In the genomic region with DNA sequence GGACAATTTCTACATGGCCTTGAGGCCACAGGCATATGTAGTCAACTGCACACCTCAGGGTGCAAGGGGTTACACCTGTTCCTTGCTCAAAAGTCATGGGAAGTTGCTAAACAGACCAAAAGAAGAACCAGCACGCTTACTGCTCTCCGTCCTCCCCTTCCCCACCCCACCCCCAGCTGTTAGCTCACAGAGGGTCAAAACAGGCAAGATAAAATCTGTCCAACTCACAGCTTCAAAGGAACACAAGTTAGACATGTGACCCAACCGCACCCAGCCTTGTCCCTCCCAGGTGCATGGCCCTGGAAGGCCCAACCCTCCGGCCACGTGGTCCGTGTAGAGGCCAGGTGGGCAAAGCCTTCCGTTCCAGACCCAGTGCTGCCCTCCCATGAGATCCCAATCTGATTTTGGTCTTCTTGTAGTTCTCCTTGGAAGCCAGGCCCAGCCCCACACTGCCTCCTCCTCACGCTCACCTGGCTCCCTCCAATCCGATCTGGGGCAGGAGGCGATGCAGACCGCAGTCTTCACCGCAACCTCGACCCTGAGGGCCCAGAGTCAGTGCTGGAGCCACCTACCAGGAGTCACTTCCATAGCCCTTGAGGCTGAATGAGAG, we compare ENCODE assay signal across 12 cellular contexts. TPM values are rescaled to one million over a fixed set of nuclear protein-coding genes. Genes with fewer than 3 reads are reported as not detected.
A peak's percentile ranks its signal among the peaks of the same experiment; 100 is the strongest.
DNase-seq lines count a peak whose midpoint lies in the region; ATAC-seq lines count a peak whose summit lies in the region.
"Had no signal": no experiment of that assay in that cellular context is flagged by ENCODE, and none has a peak within 500 bp of the region (broad histone marks: within the 10 kb centered on the region; RNA-seq: fewer than 3 reads in every experiment).

No MANE protein-coding gene starts in this region.

- no peak for DNase-seq in T-helper 1 cell
- DNase-seq in SKM-1 treated with dmso at 0.1 percent for 144 hours (lab: John Stamatoyannopoulos, UW; ENCODE audit: unreplicated experiment): peak; percentile 39
- peak; percentile 46 for DNase-seq in left kidney (ENCODE audit: low read depth, low spot score)
- DNase-seq in sciatic nerve (ENCODE audit: low spot score): no peak
- DNase-seq in activated T-helper 2 cell treated with anti-CD3 and anti-CD28 coated beads, Interferon-gamma antibody, Interleukin-2, Interleukin-4, amounts not matched to agents 10 μg/mL and 5 μg/mL and 100 μg/mL, durations not matched to agents 14 hours and 24 hours and 36 hours (ENCODE audit: low spot score): no peak
- DNase-seq: activated B cell treated with CpG ODN at 0.5 μM for 24 hours, cerebellar nuclear complex, foreskin keratinocyte, NCI-H146 had no signal

- H3K4me3 Mint-ChIP-seq in T-helper 1 cell treated with Interleukin-12 subunit alpha and Interleukin-12 subunit beta and Interleukin-4 antibody, amounts not matched to agents 30 μg/mL and 1 μg/mL, for 36 hours: no peak overlapping the region
- H3K4me3 Mint-ChIP-seq in activated T-helper 2 cell treated with anti-CD3 and anti-CD28 coated beads, Interferon-gamma antibody, Interleukin-2, Interleukin-4, amounts not matched to agents 10 μg/mL and 5 μg/mL and 100 μg/mL, durations not matched to agents 14 hours and 24 hours and 36 hours (ENCODE audit: low read depth): no peak overlapping the region
- H3K4me3 Mint-ChIP-seq: activated B cell treated with CpG ODN at 0.5 μM for 24 hours had no signal

- H3K27ac Mint-ChIP-seq in T-helper 1 cell treated with Interleukin-12 subunit alpha and Interleukin-12 subunit beta and Interleukin-4 antibody, amounts not matched to agents 30 μg/mL and 1 μg/mL, for 36 hours: peak overlapping the region; percentile 29
- no peak overlapping the region for H3K27ac Mint-ChIP-seq in activated T-helper 2 cell treated with anti-CD3 and anti-CD28 coated beads, Interferon-gamma antibody, Interleukin-2, Interleukin-4, amounts not matched to agents 10 μg/mL and 5 μg/mL and 100 μg/mL, durations not matched to agents 14 hours and 24 hours and 36 hours
- H3K27ac Mint-ChIP-seq: activated B cell treated with CpG ODN at 0.5 μM for 24 hours had no signal

- ATAC-seq in sciatic nerve (peak; percentile 38), HG02870 (IDR thresholded peaks at IDR 0.05; ENCODE audit: unreplicated experiment) (no peak), GM18502 (IDR thresholded peaks at IDR 0.05; ENCODE audit: poor library complexity, unreplicated experiment) (no peak)
- ATAC-seq: foreskin keratinocyte had no signal

- H3K9me3 Mint-ChIP-seq in T-helper 1 cell treated with Interleukin-12 subunit alpha and Interleukin-12 subunit beta and Interleukin-4 antibody, amounts not matched to agents 30 μg/mL and 1 μg/mL, for 36 hours: no peaks in the 10 kb centered on the region
- H3K9me3 Mint-ChIP-seq in activated T-helper 2 cell treated with anti-CD3 and anti-CD28 coated beads, Interferon-gamma antibody, Interleukin-2, Interleukin-4, amounts not matched to agents 10 μg/mL and 5 μg/mL and 100 μg/mL, durations not matched to agents 14 hours and 24 hours and 36 hours: no peaks in the 10 kb centered on the region
- H3K9me3 Mint-ChIP-seq: activated B cell treated with CpG ODN at 0.5 μM for 24 hours had no signal

- intact Hi-C loops in sciatic nerve (cut with DNase I): no loop called here
- intact Hi-C loops in activated T-helper 2 cell treated with anti-CD3 and anti-CD28 coated beads, Interferon-gamma antibody, Interleukin-2, Interleukin-4, amounts not matched to agents 10 μg/mL and 5 μg/mL and 100 μg/mL, durations not matched to agents 14 hours and 24 hours and 36 hours (cut with micrococcal nuclease): no loop called here

- peaks cover 3% of the 10 kb centered on the region for H3K36me3 Mint-ChIP-seq in T-helper 1 cell treated with Interleukin-12 subunit alpha and Interleukin-12 subunit beta and Interleukin-4 antibody, amounts not matched to agents 30 μg/mL and 1 μg/mL, for 36 hours (ENCODE audit: low read depth)
- no peaks in the 10 kb centered on the region for H3K36me3 Mint-ChIP-seq in activated T-helper 2 cell treated with anti-CD3 and anti-CD28 coated beads, Interferon-gamma antibody, Interleukin-2, Interleukin-4, amounts not matched to agents 10 μg/mL and 5 μg/mL and 100 μg/mL, durations not matched to agents 14 hours and 24 hours and 36 hours (ENCODE audit: low read depth)

- H3K27me3 Mint-ChIP-seq in T-helper 1 cell treated with Interleukin-12 subunit alpha and Interleukin-12 subunit beta and Interleukin-4 antibody, amounts not matched to agents 30 μg/mL and 1 μg/mL, for 36 hours (ENCODE audit: low read depth): no peaks in the 10 kb centered on the region
- H3K27me3 Mint-ChIP-seq in activated T-helper 2 cell treated with anti-CD3 and anti-CD28 coated beads, Interferon-gamma antibody, Interleukin-2, Interleukin-4, amounts not matched to agents 10 μg/mL and 5 μg/mL and 100 μg/mL, durations not matched to agents 14 hours and 24 hours and 36 hours (ENCODE audit: low read depth): no peaks in the 10 kb centered on the region
- H3K27me3 Mint-ChIP-seq: activated B cell treated with CpG ODN at 0.5 μM for 24 hours had no signal

- H3K4me1 Mint-ChIP-seq in T-helper 1 cell treated with Interleukin-12 subunit alpha and Interleukin-12 subunit beta and Interleukin-4 antibody, amounts not matched to agents 30 μg/mL and 1 μg/mL, for 36 hours (ENCODE audit: low read depth): peaks cover 20% of the 10 kb centered on the region
- peaks cover 17% of the 10 kb centered on the region for H3K4me1 Mint-ChIP-seq in activated T-helper 2 cell treated with anti-CD3 and anti-CD28 coated beads, Interferon-gamma antibody, Interleukin-2, Interleukin-4, amounts not matched to agents 10 μg/mL and 5 μg/mL and 100 μg/mL, durations not matched to agents 14 hours and 24 hours and 36 hours (ENCODE audit: low read depth)
- H3K4me1 Mint-ChIP-seq: activated B cell treated with CpG ODN at 0.5 μM for 24 hours had no signal

RNA-seq across cellular contexts. Expression of a gene that starts 14.5 kb away (rescaled TPM):
- total RNA-seq in sciatic nerve: 5.6 TPM
- 1.0 and 1.1 TPM in 2 replicates for total RNA-seq in activated T-helper 2 cell treated with anti-CD3 and anti-CD28 coated beads, Interferon-gamma antibody, Interleukin-2, Interleukin-4, amounts not matched to agents 10 μg/mL and 5 μg/mL and 100 μg/mL, durations not matched to agents 14 hours and 24 hours and 36 hours

Comparison
In these comparisons a context has a peak if more than half of its experiments do, and no peak if none do; other contexts are left out.
1. DNase-seq: peak in SKM-1 treated with dmso at 0.1 percent for 144 hours (single experiment) and left kidney (single experiment); none in T-helper 1 cell (0 of 5), sciatic nerve (single experiment) and activated T-helper 2 cell treated with anti-CD3 and anti-CD28 coated beads, Interferon-gamma antibody, Interleukin-2, Interleukin-4, amounts not matched to agents 10 μg/mL and 5 μg/mL and 100 μg/mL, durations not matched to agents 14 hours and 24 hours and 36 hours (single experiment).